1 cellular context compared by ENCODE assay signal in genomic region chr9:134747951-134748489, GRCh38.
TF ChIP-seq lines count a peak whose summit lies in the region.

No MANE protein-coding gene starts in this region.

TF ChIP-seq in HEK293, 187 proteins besides CTCF, POLR2A, EP300 and RAD21 (continued from another document):
- TF ChIP-seq ZNF18 (tag by site-specific recombination; IDR thresholded peaks at IDR 0.05) = peak; percentile 70; the same call in 1 of the 2 replicates
- 0 out of 2 replicates have a peak, but pooled peaks have one; percentile 44 for TF ChIP-seq ZNF621 (tag by site-specific recombination; IDR thresholded peaks at IDR 0.05)
TF ChIP-seq in HEK293: peak in this region for 3.
